In genomic region chr1:209937996-209938959, GRCh38 we compare ENCODE assay signal across 2 cellular contexts.
TF ChIP-seq lines count a peak whose summit lies in the region.

SYT14 (plus strand) TSS chr1:209938217; CDS start chr1:209938265, 48 bp downstream.

TF ChIP-seq in IMR-90, 13 proteins besides CTCF, POLR2A, EP300 and RAD21:
- TF ChIP-seq USF2 (IDR thresholded peaks at IDR 0.05; ENCODE audit: low read depth, low read length) (no peak), MAZ (IDR thresholded peaks at IDR 0.05; ENCODE audit: borderline replicate concordance, low read depth, low read length) (no peak), CEBPB (IDR thresholded peaks at IDR 0.05; ENCODE audit: low read depth, low read length) (no peak), RCOR1 (IDR thresholded peaks at IDR 0.05; ENCODE audit: insufficient replicate concordance, low read length) (no peak), MAFK (IDR thresholded peaks at IDR 0.05; ENCODE audit: low read depth, low read length) (no peak)

TF ChIP-seq in HepG2, 621 proteins besides CTCF, POLR2A, EP300 and RAD21 (continued from another document):
- TF ChIP-seq NR3C1 (CRISPR knock-in tag; IDR thresholded peaks at IDR 0.05) (no peak), RBFOX2 (IDR thresholded peaks at IDR 0.05; ENCODE audit: low read depth, low read length) (no peak), CSRNP2 (CRISPR knock-in tag; conservative IDR thresholded peaks at IDR 0.05; ENCODE audit: low read depth) (no peak), ZNF383 (CRISPR knock-in tag; IDR thresholded peaks at IDR 0.05; ENCODE audit: borderline replicate concordance) (no peak), BCL6 (CRISPR knock-in tag; IDR thresholded peaks at IDR 0.05) (no peak), IRF1 (CRISPR knock-in tag; IDR thresholded peaks at IDR 0.05; ENCODE audit: low read depth) (no peak), TOE1 (CRISPR knock-in tag; IDR thresholded peaks at IDR 0.05) (no peak), HINFP (CRISPR knock-in tag; IDR thresholded peaks at IDR 0.05; ENCODE audit: low read depth) (no peak), AKNA (CRISPR knock-in tag; IDR thresholded peaks at IDR 0.05; ENCODE audit: borderline replicate concordance) (no peak), KDM5A (IDR thresholded peaks at IDR 0.05; ENCODE audit: borderline replicate concordance, low read length) (no peak), ZFAT (CRISPR knock-in tag; conservative IDR thresholded peaks at IDR 0.05) (no peak), ZNF484 (CRISPR knock-in tag; IDR thresholded peaks at IDR 0.05; ENCODE audit: borderline replicate concordance, low read depth) (no peak), HMGXB4 (CRISPR knock-in tag; IDR thresholded peaks at IDR 0.05; ENCODE audit: borderline replicate concordance in 1 of 2, low read depth in 1 of 2) (no peak), ZNF407 (CRISPR knock-in tag; IDR thresholded peaks at IDR 0.05; ENCODE audit: not compliant biosample characterization) (no peak), DMTF1 (CRISPR knock-in tag; IDR thresholded peaks at IDR 0.05) (no peak), TERF1 (CRISPR knock-in tag; IDR thresholded peaks at IDR 0.05) (no peak), ZMYM4 (CRISPR knock-in tag; IDR thresholded peaks at IDR 0.05) (no peak), HNRNPL (IDR thresholded peaks at IDR 0.05; ENCODE audit: low read depth, low read length) (no peak), BRD4 (CRISPR knock-in tag; IDR thresholded peaks at IDR 0.05) (no peak)
